In the genomic region with DNA sequence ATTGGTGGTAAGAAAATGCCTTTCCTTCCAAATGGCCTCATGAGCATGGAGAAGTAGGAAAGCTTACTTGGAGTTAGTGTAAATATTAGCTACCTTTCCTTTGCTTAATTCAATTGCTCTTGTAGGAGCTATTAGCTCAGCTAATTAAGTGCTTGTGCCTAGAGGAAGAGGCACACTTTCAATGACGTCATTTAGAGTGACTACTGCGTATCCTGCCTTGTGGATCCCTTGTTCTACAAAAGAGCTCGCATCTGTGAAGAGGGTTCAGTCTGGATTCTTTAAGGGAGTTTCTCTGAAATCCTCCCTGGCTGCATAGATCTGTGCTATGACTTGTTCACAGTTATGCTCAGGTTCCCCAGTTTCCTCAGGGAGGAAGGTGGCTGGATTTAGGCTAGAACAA, we compare ENCODE assay signal across 11 cellular contexts.
"Had no signal": no experiment of that assay in that cellular context is flagged by ENCODE, and none has a peak within 500 bp of the region (broad histone marks: within the 10 kb centered on the region; RNA-seq: fewer than 3 reads in every experiment).

No MANE protein-coding gene starts in this region.

- H3K4me1 ChIP-seq: HAP-1 had no signal

- ATAC-seq: GM23338, HCT116 had no signal

- H2AFZ ChIP-seq: GM23248, GM23338 had no signal

- H3K4me2 ChIP-seq: GM23338 had no signal

- H3K9ac ChIP-seq: GM23248 had no signal

- DNase-seq: GM23248, GOT3, H7, H9, HCEC 1CT, HFFc6 had no signal

- H3K36me3 ChIP-seq: HAP-1 had no signal

- H3K27ac ChIP-seq: GM23248 had no signal

- FAIRE-seq: H1, H54 had no signal

- H3K9me3 ChIP-seq: HAP-1 had no signal

- H3K4me3 ChIP-seq: GM23248, GM23338, HAP-1 had no signal
